In genomic region chr19:663682-664117, GRCh38 we compare ENCODE assay signal across 1 cellular context.
TF ChIP-seq lines count a peak whose summit lies in the region.

No MANE protein-coding gene starts in this region.

TF ChIP-seq in HepG2, 621 proteins besides CTCF, POLR2A, EP300 and RAD21 (continues in another document):
- no peak for TF ChIP-seq MTA3 (CRISPR knock-in tag; IDR thresholded peaks at IDR 0.05)
- TF ChIP-seq REXO4 (CRISPR knock-in tag; IDR thresholded peaks at IDR 0.05; ENCODE audit: borderline replicate concordance) = no peak
- no peak for TF ChIP-seq RFXANK (CRISPR knock-in tag; IDR thresholded peaks at IDR 0.05)
- no peak for TF ChIP-seq ZEB1 (IDR thresholded peaks at IDR 0.05; ENCODE audit: insufficient replicate concordance, low read depth)
- peak; percentile 2; the same call in 1 of the 2 replicates for TF ChIP-seq CBX5 (CRISPR knock-in tag; IDR thresholded peaks at IDR 0.05; ENCODE audit: borderline replicate concordance)
- 0 out of 2 replicates have a peak, but pooled peaks have one; percentile 25 for TF ChIP-seq NFKB2 (CRISPR knock-in tag; IDR thresholded peaks at IDR 0.05; ENCODE audit: borderline replicate concordance)
- no peak for TF ChIP-seq BCL6 (CRISPR knock-in tag; IDR thresholded peaks at IDR 0.05)
- TF ChIP-seq ZNF143 (CRISPR knock-in tag; IDR thresholded peaks at IDR 0.05) = no peak
- TF ChIP-seq ATRX (CRISPR knock-in tag; IDR thresholded peaks at IDR 0.05; ENCODE audit: borderline replicate concordance) = no peak
- no peak for TF ChIP-seq E2F1 (CRISPR knock-in tag; IDR thresholded peaks at IDR 0.05)
- peak; percentile 56; the same call in 1 of the 2 replicates for TF ChIP-seq SAP130 (CRISPR knock-in tag; IDR thresholded peaks at IDR 0.05; ENCODE audit: low read depth)
- no peak for TF ChIP-seq REL (CRISPR knock-in tag; conservative IDR thresholded peaks at IDR 0.05)
- TF ChIP-seq CAMTA2 (CRISPR knock-in tag; IDR thresholded peaks at IDR 0.05; ENCODE audit: borderline replicate concordance) = no peak
- TF ChIP-seq FOXO4 (CRISPR knock-in tag; conservative IDR thresholded peaks at IDR 0.05) = no peak
- 0 out of 4 replicates have a peak, but pooled peaks of 1 of the 2 experiments have one; percentile 12 for TF ChIP-seq HMGXB4 (CRISPR knock-in tag; IDR thresholded peaks at IDR 0.05; ENCODE audit: borderline replicate concordance in 1 of 2, low read depth in 1 of 2)
- TF ChIP-seq ZNF292 (CRISPR knock-in tag; IDR thresholded peaks at IDR 0.05; ENCODE audit: borderline replicate concordance, low read depth) = peak; percentile 89
- no peak for TF ChIP-seq RAD51 (IDR thresholded peaks at IDR 0.05; ENCODE audit: borderline replicate concordance)
- TF ChIP-seq HNRNPLL (IDR thresholded peaks at IDR 0.05; ENCODE audit: low read depth, low read length, poor library complexity, severe bottlenecking) = peak; percentile 13
- TF ChIP-seq ATF2 (CRISPR knock-in tag; IDR thresholded peaks at IDR 0.05) = 0 out of 2 replicates have a peak, but pooled peaks have one; percentile 3
- TF ChIP-seq RNF2 (conservative IDR thresholded peaks at IDR 0.05; ENCODE audit: low read depth) = 0 out of 2 replicates have a peak, but pooled peaks have one; percentile 30
- no peak for TF ChIP-seq ZBTB42 (CRISPR knock-in tag; IDR thresholded peaks at IDR 0.05)
- no peak for TF ChIP-seq ZNF460 (CRISPR knock-in tag; IDR thresholded peaks at IDR 0.05; ENCODE audit: borderline replicate concordance)
- TF ChIP-seq ZNF580 (CRISPR knock-in tag; IDR thresholded peaks at IDR 0.05; ENCODE audit: borderline replicate concordance, low read depth) = 0 out of 2 replicates have a peak, but pooled peaks have one; percentile 14
- TF ChIP-seq PTBP1 (IDR thresholded peaks at IDR 0.05; ENCODE audit: low read depth, low read length, poor library complexity, severe bottlenecking) = peak; percentile 13
- TF ChIP-seq CC2D1A (CRISPR knock-in tag; IDR thresholded peaks at IDR 0.05) = no peak
- TF ChIP-seq ZGPAT (CRISPR knock-in tag; IDR thresholded peaks at IDR 0.05) = 0 out of 2 replicates have a peak, but pooled peaks have one; percentile 9
- TF ChIP-seq MTERF4 (CRISPR knock-in tag; IDR thresholded peaks at IDR 0.05) = no peak
- TF ChIP-seq CCDC6 (CRISPR knock-in tag; IDR thresholded peaks at IDR 0.05) = no peak
- no peak for TF ChIP-seq ZNF333 (CRISPR knock-in tag; IDR thresholded peaks at IDR 0.05; ENCODE audit: borderline replicate concordance)
- TF ChIP-seq, protein P1, sequence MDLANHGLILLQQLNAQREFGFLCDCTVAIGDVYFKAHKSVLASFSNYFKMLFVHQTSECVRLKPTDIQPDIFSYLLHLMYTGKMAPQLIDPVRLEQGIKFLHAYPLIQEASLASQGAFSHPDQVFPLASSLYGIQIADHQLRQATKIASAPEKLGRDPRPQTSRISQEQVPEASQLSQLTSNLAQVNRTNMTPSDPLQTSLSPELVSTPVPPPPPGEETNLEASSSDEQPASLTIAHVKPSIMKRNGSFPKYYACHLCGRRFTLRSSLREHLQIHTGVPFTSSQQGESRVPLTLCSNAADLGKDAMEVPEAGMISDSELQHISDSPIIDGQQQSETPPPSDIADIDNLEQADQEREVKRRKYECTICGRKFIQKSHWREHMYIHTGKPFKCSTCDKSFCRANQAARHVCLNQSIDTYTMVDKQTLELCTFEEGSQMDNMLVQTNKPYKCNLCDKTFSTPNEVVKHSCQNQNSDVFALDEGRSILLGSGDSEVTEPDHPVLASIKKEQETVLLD (CRISPR knock-in tag; IDR thresholded peaks at IDR 0.05; ENCODE audit: low read depth) = no peak
- no peak for TF ChIP-seq ZNF775 (CRISPR knock-in tag; IDR thresholded peaks at IDR 0.05; ENCODE audit: borderline replicate concordance)
- no peak for TF ChIP-seq PRMT3 (CRISPR knock-in tag; IDR thresholded peaks at IDR 0.05; ENCODE audit: borderline replicate concordance, low read depth)
- TF ChIP-seq CBFB (CRISPR knock-in tag; IDR thresholded peaks at IDR 0.05) = no peak
- 0 out of 2 replicates have a peak, but pooled peaks have one; percentile 46 for TF ChIP-seq HIVEP1 (CRISPR knock-in tag; IDR thresholded peaks at IDR 0.05)
- no peak for TF ChIP-seq RBFOX2 (IDR thresholded peaks at IDR 0.05; ENCODE audit: low read depth, low read length)
- TF ChIP-seq, protein P2, sequence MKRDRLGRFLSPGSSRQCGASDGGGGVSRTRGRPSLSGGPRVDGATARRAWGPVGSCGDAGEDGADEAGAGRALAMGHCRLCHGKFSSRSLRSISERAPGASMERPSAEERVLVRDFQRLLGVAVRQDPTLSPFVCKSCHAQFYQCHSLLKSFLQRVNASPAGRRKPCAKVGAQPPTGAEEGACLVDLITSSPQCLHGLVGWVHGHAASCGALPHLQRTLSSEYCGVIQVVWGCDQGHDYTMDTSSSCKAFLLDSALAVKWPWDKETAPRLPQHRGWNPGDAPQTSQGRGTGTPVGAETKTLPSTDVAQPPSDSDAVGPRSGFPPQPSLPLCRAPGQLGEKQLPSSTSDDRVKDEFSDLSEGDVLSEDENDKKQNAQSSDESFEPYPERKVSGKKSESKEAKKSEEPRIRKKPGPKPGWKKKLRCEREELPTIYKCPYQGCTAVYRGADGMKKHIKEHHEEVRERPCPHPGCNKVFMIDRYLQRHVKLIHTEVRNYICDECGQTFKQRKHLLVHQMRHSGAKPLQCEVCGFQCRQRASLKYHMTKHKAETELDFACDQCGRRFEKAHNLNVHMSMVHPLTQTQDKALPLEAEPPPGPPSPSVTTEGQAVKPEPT (CRISPR knock-in tag; IDR thresholded peaks at IDR 0.05; ENCODE audit: low read depth) = no peak
- TF ChIP-seq EZH2 (conservative IDR thresholded peaks at IDR 0.05; ENCODE audit: low read depth, low read length) = no peak
- no peak; the same call in none of the 2 replicates for TF ChIP-seq ZNF501 (CRISPR knock-in tag; IDR thresholded peaks at IDR 0.05)
- TF ChIP-seq ZNF281 (CRISPR knock-in tag; IDR thresholded peaks at IDR 0.05; ENCODE audit: borderline replicate concordance) = no peak
- TF ChIP-seq HDAC1 (CRISPR knock-in tag; IDR thresholded peaks at IDR 0.05) = no peak; the same call in 1 of the 2 replicates
- TF ChIP-seq ZNF280B (CRISPR knock-in tag; IDR thresholded peaks at IDR 0.05; ENCODE audit: borderline replicate concordance) = no peak
- TF ChIP-seq, protein P3, sequence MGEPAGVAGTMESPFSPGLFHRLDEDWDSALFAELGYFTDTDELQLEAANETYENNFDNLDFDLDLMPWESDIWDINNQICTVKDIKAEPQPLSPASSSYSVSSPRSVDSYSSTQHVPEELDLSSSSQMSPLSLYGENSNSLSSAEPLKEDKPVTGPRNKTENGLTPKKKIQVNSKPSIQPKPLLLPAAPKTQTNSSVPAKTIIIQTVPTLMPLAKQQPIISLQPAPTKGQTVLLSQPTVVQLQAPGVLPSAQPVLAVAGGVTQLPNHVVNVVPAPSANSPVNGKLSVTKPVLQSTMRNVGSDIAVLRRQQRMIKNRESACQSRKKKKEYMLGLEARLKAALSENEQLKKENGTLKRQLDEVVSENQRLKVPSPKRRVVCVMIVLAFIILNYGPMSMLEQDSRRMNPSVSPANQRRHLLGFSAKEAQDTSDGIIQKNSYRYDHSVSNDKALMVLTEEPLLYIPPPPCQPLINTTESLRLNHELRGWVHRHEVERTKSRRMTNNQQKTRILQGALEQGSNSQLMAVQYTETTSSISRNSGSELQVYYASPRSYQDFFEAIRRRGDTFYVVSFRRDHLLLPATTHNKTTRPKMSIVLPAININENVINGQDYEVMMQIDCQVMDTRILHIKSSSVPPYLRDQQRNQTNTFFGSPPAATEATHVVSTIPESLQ (CRISPR knock-in tag; conservative IDR thresholded peaks at IDR 0.05) = no peak
